15 cellular contexts compared by ENCODE assay signal in genomic region chr17:17855334-17855725, GRCh38. TPM values are rescaled to one million over a fixed set of nuclear protein-coding genes. Genes with fewer than 3 reads are reported as not detected.
DNase-seq lines count a peak whose midpoint lies in the region; ATAC-seq and TF ChIP-seq lines count a peak whose summit lies in the region.
"Had no signal": no experiment of that assay in that cellular context is flagged by ENCODE, and none has a peak within 500 bp of the region (broad histone marks: within the 10 kb centered on the region; RNA-seq: fewer than 3 reads in every experiment).

No MANE protein-coding gene starts in this region.

- peaks cover 12 to 17% of the 10 kb centered on the region in 2 donors for H3K36me3 Mint-ChIP-seq in activated naive CD4-positive, alpha-beta T cell treated with anti-CD3 and anti-CD28 coated beads, Interleukin-2, amount 50 U/mL, for 72 hours
- H3K36me3 Mint-ChIP-seq in activated CD4-positive, alpha-beta memory T cell treated with anti-CD3 and anti-CD28 coated beads, Interleukin-2, amount 10 ng/mL, durations not matched to agents 7 days and 5 days (ENCODE audit: low read depth) = peaks cover 6% of the 10 kb centered on the region
- H3K36me3 Mint-ChIP-seq in stimulated activated naive B cell treated with anti-CD40 and anti-IgM and Interleukin-4, amounts not matched to agents 10 μg/mL and 1 μg/mL and 100 μg/mL, for 72 hours = no peaks in the 10 kb centered on the region

- no peak overlapping the region for H3K4me2 ChIP-seq in hepatocyte

- H3K27me3 ChIP-seq in hepatocyte (no peaks in the 10 kb centered on the region), thoracic aorta (replicated peaks; ENCODE audit: insufficient read depth) (no peaks in the 10 kb centered on the region)
- H3K27me3 ChIP-seq: heart right ventricle had no signal

- 81% methylated on average over 2 of the region's 2 CpGs for WGBS in hepatocyte (ENCODE audit: low lambda C conversion rate, missing lambda C conversion rate)

- CTCF ChIA-PET in activated CD4-positive, alpha-beta memory T cell treated with anti-CD3 and anti-CD28 coated beads, Interleukin-2, amount 10 ng/mL, durations not matched to agents 7 days and 5 days (lab: Charles Lee) = interaction anchor here (0.7 to 10.8 kb wide), 9 partner anchors 8 to 173 kb away, joined by 3 to 89 read pairs (median 3); partner anchors contain the start of gene SREBF1

- no peaks in the 10 kb centered on the region for H3K9me2 ChIP-seq in hepatocyte (replicated peaks; ENCODE audit: insufficient read depth)

- H3K4me3 ChIP-seq in hepatocyte (no peak overlapping the region), thoracic aorta (no peak overlapping the region)
- H3K4me3 ChIP-seq: heart right ventricle had no signal

- H3K9me3 ChIP-seq in hepatocyte (ENCODE audit: low read depth) (no peaks in the 10 kb centered on the region), thoracic aorta (no peaks in the 10 kb centered on the region)
- H3K9me3 ChIP-seq: Caco-2, heart right ventricle had no signal

- peaks cover 3% of the 10 kb centered on the region for H3K36me3 ChIP-seq in hepatocyte (replicated peaks; ENCODE audit: insufficient read depth, low read depth)
- H3K36me3 ChIP-seq in thoracic aorta = no peaks in the 10 kb centered on the region

- H3K27me3 Mint-ChIP-seq in activated CD4-positive, alpha-beta memory T cell treated with anti-CD3 and anti-CD28 coated beads, Interleukin-2, amount 10 ng/mL, durations not matched to agents 7 days and 5 days = no peaks in the 10 kb centered on the region
- no peaks in the 10 kb centered on the region for H3K27me3 Mint-ChIP-seq in stimulated activated naive B cell treated with anti-CD40 and anti-IgM and Interleukin-4, amounts not matched to agents 10 μg/mL and 1 μg/mL and 100 μg/mL, for 72 hours

- peaks cover 44% of the 10 kb centered on the region for H3K4me1 ChIP-seq in hepatocyte (ENCODE audit: insufficient read depth)
- H3K4me1 ChIP-seq in thoracic aorta (ENCODE audit: control insufficient read depth in 1 of 2, low read depth in 2 of 2) = peaks cover 17 to 35% of the 10 kb centered on the region in 2 donors

- ATAC-seq in activated naive CD4-positive, alpha-beta T cell treated with anti-CD3 and anti-CD28 coated beads, Interleukin-2, amount 50 U/mL, for 72 hours = peak; percentile 6 to 21
- ATAC-seq in thoracic aorta (ENCODE audit: insufficient number of reproducible peaks, low FRiP score, low read depth) (no peak), GM21576 (IDR thresholded peaks at IDR 0.05; ENCODE audit: unreplicated experiment) (no peak)
- no peak for ATAC-seq in stimulated activated naive B cell treated with anti-CD40 and anti-IgM and Interleukin-4, amounts not matched to agents 10 μg/mL and 1 μg/mL and 100 μg/mL, for 72 hours (replicated peaks)
- ATAC-seq: heart right ventricle had no signal

- H3K27ac ChIP-seq in hepatocyte (peak overlapping the region; percentile 91), thoracic aorta (peak overlapping the region; percentile 48 to 51)
- H3K27ac ChIP-seq: parathyroid adenoma had no signal

- DNase-seq in activated naive CD4-positive, alpha-beta T cell treated with anti-CD3 and anti-CD28 coated beads, Interleukin-2, amount 50 U/mL, for 72 hours (ENCODE audit: low spot score in 2 of 2) = no peak
- no peak for DNase-seq in activated naive CD4-positive, alpha-beta T cell treated with anti-CD3 and anti-CD28 coated beads, Interleukin-2, amount 50 U/mL, for 16 hours
- DNase-seq in activated CD4-positive, alpha-beta memory T cell treated with anti-CD3 and anti-CD28 coated beads, Interleukin-2, amount 10 ng/mL, durations not matched to agents 7 days and 5 days = no peak
- no peak for DNase-seq in hepatocyte (ENCODE audit: low spot score)
- DNase-seq in thoracic aorta (ENCODE audit: low spot score) = no peak
- DNase-seq in activated CD4-positive, CD25-positive, alpha-beta regulatory T cell (lab: John Stamatoyannopoulos, UW) = no peak
- no peak for DNase-seq in stimulated activated naive B cell treated with anti-CD40 and anti-IgM and Interleukin-4, amounts not matched to agents 10 μg/mL and 1 μg/mL and 100 μg/mL, for 72 hours
- DNase-seq: activated CD4-positive, CD25-positive, alpha-beta regulatory T cell treated with anti-CD3 and anti-CD28 coated beads, Interleukin-2, amount 50 U/mL, for 72 hours; Caco-2; heart right ventricle; MV-4-11; NCI-H2081; NCI-H774 had no signal

- no peaks in the 10 kb centered on the region for H4K20me1 ChIP-seq in hepatocyte (ENCODE audit: insufficient read depth, poor library complexity, severe bottlenecking)

- no peaks in the 10 kb centered on the region for H3K9me3 Mint-ChIP-seq in activated naive CD4-positive, alpha-beta T cell treated with anti-CD3 and anti-CD28 coated beads, Interleukin-2, amount 50 U/mL, for 72 hours
- no peaks in the 10 kb centered on the region for H3K9me3 Mint-ChIP-seq in activated CD4-positive, alpha-beta memory T cell treated with anti-CD3 and anti-CD28 coated beads, Interleukin-2, amount 10 ng/mL, durations not matched to agents 7 days and 5 days
- H3K9me3 Mint-ChIP-seq in stimulated activated naive B cell treated with anti-CD40 and anti-IgM and Interleukin-4, amounts not matched to agents 10 μg/mL and 1 μg/mL and 100 μg/mL, for 72 hours = no peaks in the 10 kb centered on the region

- TF ChIP-seq CTCF in hepatocyte (IDR thresholded peaks at IDR 0.05; ENCODE audit: poor library complexity) = no peak
- TF ChIP-seq CTCF in thoracic aorta (IDR thresholded peaks at IDR 0.05) = no peak

- no peak overlapping the region for H2AFZ ChIP-seq in hepatocyte
- H2AFZ ChIP-seq: parathyroid adenoma had no signal

- peaks cover 66% of the 10 kb centered on the region for H3K4me1 Mint-ChIP-seq in activated CD4-positive, alpha-beta memory T cell treated with anti-CD3 and anti-CD28 coated beads, Interleukin-2, amount 10 ng/mL, durations not matched to agents 7 days and 5 days
- H3K4me1 Mint-ChIP-seq in stimulated activated naive B cell treated with anti-CD40 and anti-IgM and Interleukin-4, amounts not matched to agents 10 μg/mL and 1 μg/mL and 100 μg/mL, for 72 hours = peaks cover 17 to 25% of the 10 kb centered on the region in 2 donors

- H3K4me3 Mint-ChIP-seq in activated CD4-positive, alpha-beta memory T cell treated with anti-CD3 and anti-CD28 coated beads, Interleukin-2, amount 10 ng/mL, durations not matched to agents 7 days and 5 days = no peak overlapping the region
- no peak overlapping the region for H3K4me3 Mint-ChIP-seq in stimulated activated naive B cell treated with anti-CD40 and anti-IgM and Interleukin-4, amounts not matched to agents 10 μg/mL and 1 μg/mL and 100 μg/mL, for 72 hours

- peak overlapping the region in 1 of 2 donors; percentile 89 for H3K27ac Mint-ChIP-seq in activated naive CD4-positive, alpha-beta T cell treated with anti-CD3 and anti-CD28 coated beads, Interleukin-2, amount 50 U/mL, for 72 hours
- peak overlapping the region; percentile 54 for H3K27ac Mint-ChIP-seq in activated CD4-positive, alpha-beta memory T cell treated with anti-CD3 and anti-CD28 coated beads, Interleukin-2, amount 10 ng/mL, durations not matched to agents 7 days and 5 days
- H3K27ac Mint-ChIP-seq in stimulated activated naive B cell treated with anti-CD40 and anti-IgM and Interleukin-4, amounts not matched to agents 10 μg/mL and 1 μg/mL and 100 μg/mL, for 72 hours = no peak overlapping the region

- no peaks in the 10 kb centered on the region for H3K79me2 ChIP-seq in hepatocyte

- POLR2A ChIA-PET in activated CD4-positive, alpha-beta memory T cell treated with anti-CD3 and anti-CD28 coated beads, Interleukin-2, amount 10 ng/mL, durations not matched to agents 7 days and 5 days (lab: Charles Lee) = interaction anchor here (0.7 to 7.8 kb wide), 9 partner anchors 9 to 173 kb away, joined by 3 to 170 read pairs (median 7); partner anchors contain the start of gene SREBF1

RNA-seq across cellular contexts. Expression of gene SREBF1, which starts 18.5 kb away (rescaled TPM):
- total RNA-seq in activated naive CD4-positive, alpha-beta T cell treated with anti-CD3 and anti-CD28 coated beads, Interleukin-2, amount 50 U/mL, for 72 hours = 100 to 1,000 TPM in 1 of 2 donors, 10 to 100 TPM in 1; 67.2 to 103 TPM
- 100 to 1,000 TPM; 177 to 186 TPM for total RNA-seq in activated CD4-positive, alpha-beta memory T cell treated with anti-CD3 and anti-CD28 coated beads, Interleukin-2, amount 10 ng/mL, durations not matched to agents 7 days and 5 days
- 47.0 and 57.1 TPM in 2 replicates for total RNA-seq in hepatocyte
- 107 and 140 TPM in 2 replicates for polyA plus RNA-seq in hepatocyte
- total RNA-seq in thoracic aorta = 10 to 100 TPM; 56.2 to 64.2 TPM

Comparison
In these comparisons a context has a peak if more than half of its experiments do, and no peak if none do; other contexts are left out.
1. ATAC-seq: peak in activated naive CD4-positive, alpha-beta T cell treated with anti-CD3 and anti-CD28 coated beads, Interleukin-2, amount 50 U/mL, for 72 hours (2 of 2); none in thoracic aorta (single experiment), GM21576 (single experiment) and stimulated activated naive B cell treated with anti-CD40 and anti-IgM and Interleukin-4, amounts not matched to agents 10 μg/mL and 1 μg/mL and 100 μg/mL, for 72 hours (0 of 2).